11 cellular contexts compared by ENCODE assay signal in genomic region chr22:36411589-36412258, GRCh38. TPM values are rescaled to one million over a fixed set of nuclear protein-coding genes. Genes with fewer than 3 reads are reported as not detected.
A peak's percentile ranks its signal among the peaks of the same experiment; 100 is the strongest.
DNase-seq lines count a peak whose midpoint lies in the region; ATAC-seq and TF ChIP-seq lines count a peak whose summit lies in the region.
"Had no signal": no experiment of that assay in that cellular context is flagged by ENCODE, and none has a peak within 500 bp of the region (broad histone marks: within the 10 kb centered on the region; RNA-seq: fewer than 3 reads in every experiment).

No MANE protein-coding gene starts in this region.

- ATAC-seq in SK-N-SH treated with all-trans-retinoic acid at 6 μM for 48 hours (no peak), GM19351 (IDR thresholded peaks at IDR 0.05; ENCODE audit: unreplicated experiment) (no peak)

- no peak overlapping the region for H2AFZ ChIP-seq in SK-N-SH (ENCODE audit: low read depth)
- no peak overlapping the region for H2AFZ ChIP-seq in PC-9

- POLR2A ChIA-PET in SK-N-SH (lab: Yijun Ruan, JAX) (no interaction called here), PC-9 (lab: Charles Lee; ENCODE audit: unreplicated experiment) (interaction anchor here (0.6 kb wide), 1 partner anchor 50 kb away, joined by 3 read pairs; no protein-coding TSS in a partner anchor)

- intact Hi-C loops in PC-9 (cut with micrococcal nuclease; ENCODE audit: unreplicated experiment) (loop anchor here (2.0 kb wide), 1 partner anchor 43 kb away; no protein-coding TSS in a partner anchor), colonic mucosa (cut with DNase I) (no loop called here)

- H4K20me1 ChIP-seq in SK-N-SH (ENCODE audit: insufficient read depth) (no peaks in the 10 kb centered on the region), PC-9 (ENCODE audit: insufficient read depth) (no peaks in the 10 kb centered on the region)

- DNase-seq in SK-N-SH (no peak), PC-9 (peak in 1 of 2 experiments; percentile 32), colonic mucosa (peak; percentile 70), MG63 (no peak), MV-4-11 (lab: John Stamatoyannopoulos, UW) (no peak)
- peak in 2 of 3 donors; percentile 19 to 31 for DNase-seq in stimulated activated CD4-positive, alpha-beta T cell treated with anti-CD3 and anti-CD28 coated beads, TNF-alpha, amount 100 ng/mL, for 48 hours (ENCODE audit: low read depth in 3 of 3)
- DNase-seq: AML-193, Kasumi-1 had no signal

- CTCF ChIA-PET in SK-N-SH (lab: Yijun Ruan, JAX) (interaction anchor here (1.1 kb wide), 1 partner anchor 64 kb away, joined by 3 read pairs; no protein-coding TSS in a partner anchor), PC-9 (lab: Charles Lee) (no interaction called here)

- no peaks in the 10 kb centered on the region for H3K79me2 ChIP-seq in SK-N-SH (ENCODE audit: insufficient read depth)
- H3K79me2 ChIP-seq in PC-9 (ENCODE audit: low read depth) = 0 out of 2 replicates have a peak, but pooled peaks cover 6% of the 10 kb centered on the region

- H3K27me3 ChIP-seq in SK-N-SH (ENCODE audit: insufficient read depth) (no peaks in the 10 kb centered on the region), PC-9 (ENCODE audit: insufficient read depth, low read depth) (no peaks in the 10 kb centered on the region), colonic mucosa (no peaks in the 10 kb centered on the region), MG63 (no peaks in the 10 kb centered on the region)
- H3K27me3 ChIP-seq: ascending aorta had no signal

- H3K36me3 ChIP-seq in SK-N-SH (replicated peaks in 1 of 2; ENCODE audit: control insufficient read depth in 1 of 2, insufficient read depth in 2 of 2, low read length in 1 of 2) (no peaks in the 10 kb centered on the region), PC-9 (ENCODE audit: low read depth) (no peaks in the 10 kb centered on the region), colonic mucosa (no peaks in the 10 kb centered on the region), MG63 (no peaks in the 10 kb centered on the region)
- H3K36me3 ChIP-seq: ascending aorta had no signal

- H3K9me2 ChIP-seq in SK-N-SH (no peaks in the 10 kb centered on the region), PC-9 (ENCODE audit: insufficient read depth) (no peaks in the 10 kb centered on the region)

- H3K4me1 ChIP-seq in SK-N-SH (ENCODE audit: control insufficient read depth in 1 of 2, insufficient read depth in 2 of 2, low read depth in 1 of 2, low read length in 1 of 2) (no peaks in the 10 kb centered on the region), PC-9 (replicated peaks; ENCODE audit: insufficient read depth) (peaks cover 55% of the 10 kb centered on the region), colonic mucosa (peaks cover 5% of the 10 kb centered on the region)

- H3K9ac ChIP-seq in SK-N-SH (no peak overlapping the region), colonic mucosa (ENCODE audit: low read depth in 2 of 2, low read length in 2 of 2) (peak overlapping the region in 1 of 2 donors; percentile 13)

- H3K4me2 ChIP-seq in SK-N-SH (no peak overlapping the region), PC-9 (no peak overlapping the region; the same call in 1 of the 2 replicates)

- BruUV-seq in PC-9 (replicated peaks; lab: Mats Ljungman, UMichigan) = no TSS peak

- no peak for TF ChIP-seq CTCF in SK-N-SH (IDR thresholded peaks at IDR 0.05)
- no peak for TF ChIP-seq CTCF in PC-9 (conservative IDR thresholded peaks at IDR 0.05)
- no peak for TF ChIP-seq CTCF in colonic mucosa (IDR thresholded peaks at IDR 0.05)

- no peak overlapping the region for H3K4me3 ChIP-seq in SK-N-SH (ENCODE audit: low read depth in 2 of 2, low read length in 1 of 2)
- no peak overlapping the region for H3K4me3 ChIP-seq in PC-9
- H3K4me3 ChIP-seq in colonic mucosa = no peak overlapping the region
- H3K4me3 ChIP-seq in MG63 = no peak overlapping the region
- H3K4me3 ChIP-seq: ascending aorta had no signal

- no peak for TF ChIP-seq RAD21 in SK-N-SH (IDR thresholded peaks at IDR 0.05; ENCODE audit: low read length)

- TF ChIP-seq EP300 in SK-N-SH (IDR thresholded peaks at IDR 0.05; ENCODE audit: borderline replicate concordance in 1 of 2, low read depth in 1 of 2, low read length in 1 of 2) = no peak

- 79% methylated on average over 6 of the region's 6 CpGs for WGBS in SK-N-SH (ENCODE audit: low lambda C conversion rate)

- no peak overlapping the region for H3K27ac ChIP-seq in SK-N-SH (ENCODE audit: low read depth in 2 of 2, low read length in 1 of 2)
- peak overlapping the region; percentile 89 for H3K27ac ChIP-seq in PC-9
- H3K27ac ChIP-seq in colonic mucosa = peak overlapping the region; percentile 88
- H3K27ac ChIP-seq: ascending aorta had no signal

- no peaks in the 10 kb centered on the region for H3F3A ChIP-seq in SK-N-SH (replicated peaks; ENCODE audit: insufficient read depth)
- H3F3A ChIP-seq in PC-9 (ENCODE audit: insufficient read depth, low read depth) = peaks cover 49% of the 10 kb centered on the region

- no peaks in the 10 kb centered on the region for H3K9me3 ChIP-seq in SK-N-SH
- no peaks in the 10 kb centered on the region for H3K9me3 ChIP-seq in PC-9 (ENCODE audit: insufficient read depth, low read depth)
- no peaks in the 10 kb centered on the region for H3K9me3 ChIP-seq in colonic mucosa
- no peaks in the 10 kb centered on the region for H3K9me3 ChIP-seq in MG63
- H3K9me3 ChIP-seq: ascending aorta had no signal

TF ChIP-seq in SK-N-SH, 30 proteins besides CTCF, POLR2A, EP300 and RAD21:
- no peak for TF ChIP-seq MAX (IDR thresholded peaks at IDR 0.05; ENCODE audit: low read depth)
- TF ChIP-seq NFIC (IDR thresholded peaks at IDR 0.05; ENCODE audit: borderline replicate concordance) = peak; percentile 35; the same call in 1 of the 2 replicates
- no peak for TF ChIP-seq IRF3 (IDR thresholded peaks at IDR 0.05; ENCODE audit: low read depth, low read length)

TF ChIP-seq in SK-N-SH treated with all-trans-retinoic acid at 6 μM for 48 hours, 23 proteins besides CTCF, POLR2A, EP300 and RAD21 (continues in another document):
- TF ChIP-seq ZFP30 (CRISPR knock-in tag; IDR thresholded peaks at IDR 0.05) = no peak
- TF ChIP-seq PPARA (CRISPR knock-in tag; IDR thresholded peaks at IDR 0.05; ENCODE audit: borderline replicate concordance) = no peak
- no peak for TF ChIP-seq RARB (CRISPR knock-in tag; IDR thresholded peaks at IDR 0.05)
- no peak for TF ChIP-seq ARNTL (CRISPR knock-in tag; IDR thresholded peaks at IDR 0.05; ENCODE audit: borderline replicate concordance, low read depth)
- TF ChIP-seq CSDC2 (CRISPR knock-in tag; IDR thresholded peaks at IDR 0.05) = no peak
- no peak for TF ChIP-seq CREB5 (CRISPR knock-in tag; IDR thresholded peaks at IDR 0.05; ENCODE audit: low read depth)
- no peak for TF ChIP-seq TOX (CRISPR knock-in tag; IDR thresholded peaks at IDR 0.05; ENCODE audit: borderline replicate concordance)
- TF ChIP-seq PATZ1 (CRISPR knock-in tag; IDR thresholded peaks at IDR 0.05; ENCODE audit: borderline replicate concordance) = no peak
- no peak for TF ChIP-seq TCF4 (CRISPR knock-in tag; IDR thresholded peaks at IDR 0.05; ENCODE audit: borderline replicate concordance)
- TF ChIP-seq ISL1 (CRISPR knock-in tag; IDR thresholded peaks at IDR 0.05) = no peak
- no peak for TF ChIP-seq ZC3H10 (CRISPR knock-in tag; IDR thresholded peaks at IDR 0.05)
- TF ChIP-seq SNAI2 (CRISPR knock-in tag; IDR thresholded peaks at IDR 0.05) = no peak
- no peak for TF ChIP-seq ZNF70 (CRISPR knock-in tag; IDR thresholded peaks at IDR 0.05)
- no peak for TF ChIP-seq ESRRG (CRISPR knock-in tag; IDR thresholded peaks at IDR 0.05)
- no peak for TF ChIP-seq OSR1 (CRISPR knock-in tag; IDR thresholded peaks at IDR 0.05)

RNA-seq across cellular contexts. Expression of gene MYH9, which starts 24.0 kb away (rescaled TPM):
- polyA plus RNA-seq in SK-N-SH (2012; rRNA removed) = 202 and 303 TPM in 2 replicates
- polyA plus RNA-seq in SK-N-SH (2012; cell fraction: cytosol; rRNA removed) = 181 and 225 TPM in 2 replicates
- polyA plus RNA-seq in SK-N-SH (2012; cell fraction: nucleus; rRNA removed) = 401 and 439 TPM in 2 replicates
- total RNA-seq in PC-9 (2021) = 758 and 776 TPM in 2 replicates
- total RNA-seq in colonic mucosa = 100 to 1,000 TPM; 711 to 719 TPM
- total RNA-seq in MG63 (2014; rRNA removed; shearing (Covaris generic); ENCODE audit: low replicate concordance) = 323 and 380 TPM in 2 replicates

Comparison
In these comparisons a context has a peak if more than half of its experiments do, and no peak if none do; other contexts are left out.
1. DNase-seq: peak in colonic mucosa (single experiment) and stimulated activated CD4-positive, alpha-beta T cell treated with anti-CD3 and anti-CD28 coated beads, TNF-alpha, amount 100 ng/mL, for 48 hours (2 of 3); none in SK-N-SH (single experiment), MG63 (single experiment) and MV-4-11 (single experiment).
2. H3K27ac ChIP-seq: peak in PC-9 (single experiment) and colonic mucosa (single experiment); none in SK-N-SH (0 of 2).